1 cellular context compared by ENCODE assay signal in the genomic region with DNA sequence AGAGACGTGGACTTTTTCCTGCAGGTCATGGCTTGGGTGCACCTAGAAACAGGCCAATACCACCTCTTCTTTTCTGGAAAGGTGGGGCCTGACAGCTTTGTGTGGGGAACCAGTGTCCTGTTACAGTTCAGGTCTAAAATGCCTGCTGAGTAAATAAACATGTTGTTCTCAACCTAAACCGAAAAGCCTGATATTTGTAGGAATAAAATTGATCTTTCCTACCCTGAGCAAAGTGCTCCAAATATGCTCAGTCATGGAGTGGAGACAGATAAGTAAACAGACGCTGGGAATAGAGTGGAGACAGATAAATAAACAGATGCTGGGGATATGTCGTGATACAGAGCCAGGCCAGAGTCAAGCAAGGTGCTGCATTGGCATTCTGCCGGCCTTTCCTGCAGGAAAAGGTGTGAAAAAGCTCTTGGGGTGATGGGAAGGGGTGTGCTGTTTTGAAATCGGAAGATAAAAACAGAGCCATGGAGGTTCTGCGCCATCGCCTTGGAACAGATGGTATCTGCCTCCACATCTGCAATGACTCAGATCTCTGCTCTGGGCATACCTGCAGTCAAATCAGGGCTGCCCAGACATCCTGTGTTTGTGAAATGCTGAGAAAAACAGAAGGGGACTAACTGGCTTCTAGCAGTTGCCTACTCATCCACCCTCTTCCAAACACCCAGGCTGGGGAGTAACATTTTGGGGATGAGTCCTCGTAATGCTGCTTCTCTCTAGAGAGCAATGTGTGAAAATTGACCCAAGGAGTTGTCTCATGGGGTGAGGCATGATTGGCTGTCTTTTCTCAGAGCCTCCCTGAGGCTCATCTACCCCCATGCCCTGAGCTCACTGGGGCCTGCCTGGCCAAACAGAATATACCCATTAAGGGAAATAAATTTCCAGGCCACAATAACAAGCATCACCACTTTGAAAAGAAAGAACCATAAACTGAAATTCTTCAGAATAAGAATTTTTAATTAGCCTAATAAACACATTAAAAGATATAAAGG.
A peak's percentile ranks its signal among the peaks of the same experiment; 100 is the strongest.
TF ChIP-seq lines count a peak whose summit lies in the region.

No MANE protein-coding gene starts in this region.

TF ChIP-seq in liver, 16 proteins besides CTCF, POLR2A, EP300 and RAD21:
- TF ChIP-seq, protein P1, sequence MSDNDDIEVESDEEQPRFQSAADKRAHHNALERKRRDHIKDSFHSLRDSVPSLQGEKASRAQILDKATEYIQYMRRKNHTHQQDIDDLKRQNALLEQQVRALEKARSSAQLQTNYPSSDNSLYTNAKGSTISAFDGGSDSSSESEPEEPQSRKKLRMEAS (IDR thresholded peaks at IDR 0.05) = peak; percentile 59
- TF ChIP-seq TAF1 (conservative IDR thresholded peaks at IDR 0.05) (no peak), NR2F2 (IDR thresholded peaks at IDR 0.05) (peak; percentile 37), HNF4A (conservative IDR thresholded peaks at IDR 0.05) (peak; percentile 92 to 94), GABPA (IDR thresholded peaks at IDR 0.05 in 1 of 2, conservative IDR thresholded peaks at IDR 0.05 in 1 of 2) (peak in 1 of 2 donors; percentile 47), HNF4G (IDR thresholded peaks at IDR 0.05) (peak; percentile 74), FOXA1 (IDR thresholded peaks at IDR 0.05) (peak; percentile 89), EGR1 (IDR thresholded peaks at IDR 0.05; ENCODE audit: low read depth in 2 of 2) (peak in 1 of 2 donors; percentile 77), SP1 (IDR thresholded peaks at IDR 0.05) (peak; percentile 95), RXRA (IDR thresholded peaks at IDR 0.05) (peak; percentile 79 to 82), FOXA2 (IDR thresholded peaks at IDR 0.05) (peak; percentile 91), YY1 (IDR thresholded peaks at IDR 0.05) (peak; percentile 93), JUND (IDR thresholded peaks at IDR 0.05) (peak in 1 of 2 donors; percentile 68)
- TF ChIP-seq, protein P2, sequence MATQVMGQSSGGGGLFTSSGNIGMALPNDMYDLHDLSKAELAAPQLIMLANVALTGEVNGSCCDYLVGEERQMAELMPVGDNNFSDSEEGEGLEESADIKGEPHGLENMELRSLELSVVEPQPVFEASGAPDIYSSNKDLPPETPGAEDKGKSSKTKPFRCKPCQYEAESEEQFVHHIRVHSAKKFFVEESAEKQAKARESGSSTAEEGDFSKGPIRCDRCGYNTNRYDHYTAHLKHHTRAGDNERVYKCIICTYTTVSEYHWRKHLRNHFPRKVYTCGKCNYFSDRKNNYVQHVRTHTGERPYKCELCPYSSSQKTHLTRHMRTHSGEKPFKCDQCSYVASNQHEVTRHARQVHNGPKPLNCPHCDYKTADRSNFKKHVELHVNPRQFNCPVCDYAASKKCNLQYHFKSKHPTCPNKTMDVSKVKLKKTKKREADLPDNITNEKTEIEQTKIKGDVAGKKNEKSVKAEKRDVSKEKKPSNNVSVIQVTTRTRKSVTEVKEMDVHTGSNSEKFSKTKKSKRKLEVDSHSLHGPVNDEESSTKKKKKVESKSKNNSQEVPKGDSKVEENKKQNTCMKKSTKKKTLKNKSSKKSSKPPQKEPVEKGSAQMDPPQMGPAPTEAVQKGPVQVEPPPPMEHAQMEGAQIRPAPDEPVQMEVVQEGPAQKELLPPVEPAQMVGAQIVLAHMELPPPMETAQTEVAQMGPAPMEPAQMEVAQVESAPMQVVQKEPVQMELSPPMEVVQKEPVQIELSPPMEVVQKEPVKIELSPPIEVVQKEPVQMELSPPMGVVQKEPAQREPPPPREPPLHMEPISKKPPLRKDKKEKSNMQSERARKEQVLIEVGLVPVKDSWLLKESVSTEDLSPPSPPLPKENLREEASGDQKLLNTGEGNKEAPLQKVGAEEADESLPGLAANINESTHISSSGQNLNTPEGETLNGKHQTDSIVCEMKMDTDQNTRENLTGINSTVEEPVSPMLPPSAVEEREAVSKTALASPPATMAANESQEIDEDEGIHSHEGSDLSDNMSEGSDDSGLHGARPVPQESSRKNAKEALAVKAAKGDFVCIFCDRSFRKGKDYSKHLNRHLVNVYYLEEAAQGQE (IDR thresholded peaks at IDR 0.05) = peak; percentile 69
- TF ChIP-seq, protein P3, sequence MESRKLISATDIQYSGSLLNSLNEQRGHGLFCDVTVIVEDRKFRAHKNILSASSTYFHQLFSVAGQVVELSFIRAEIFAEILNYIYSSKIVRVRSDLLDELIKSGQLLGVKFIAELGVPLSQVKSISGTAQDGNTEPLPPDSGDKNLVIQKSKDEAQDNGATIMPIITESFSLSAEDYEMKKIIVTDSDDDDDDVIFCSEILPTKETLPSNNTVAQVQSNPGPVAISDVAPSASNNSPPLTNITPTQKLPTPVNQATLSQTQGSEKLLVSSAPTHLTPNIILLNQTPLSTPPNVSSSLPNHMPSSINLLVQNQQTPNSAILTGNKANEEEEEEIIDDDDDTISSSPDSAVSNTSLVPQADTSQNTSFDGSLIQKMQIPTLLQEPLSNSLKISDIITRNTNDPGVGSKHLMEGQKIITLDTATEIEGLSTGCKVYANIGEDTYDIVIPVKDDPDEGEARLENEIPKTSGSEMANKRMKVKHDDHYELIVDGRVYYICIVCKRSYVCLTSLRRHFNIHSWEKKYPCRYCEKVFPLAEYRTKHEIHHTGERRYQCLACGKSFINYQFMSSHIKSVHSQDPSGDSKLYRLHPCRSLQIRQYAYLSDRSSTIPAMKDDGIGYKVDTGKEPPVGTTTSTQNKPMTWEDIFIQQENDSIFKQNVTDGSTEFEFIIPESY (IDR thresholded peaks at IDR 0.05) = peak; percentile 71
- TF ChIP-seq, protein P4, sequence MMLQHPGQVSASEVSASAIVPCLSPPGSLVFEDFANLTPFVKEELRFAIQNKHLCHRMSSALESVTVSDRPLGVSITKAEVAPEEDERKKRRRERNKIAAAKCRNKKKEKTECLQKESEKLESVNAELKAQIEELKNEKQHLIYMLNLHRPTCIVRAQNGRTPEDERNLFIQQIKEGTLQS (IDR thresholded peaks at IDR 0.05) = no peak
TF ChIP-seq in liver: peak in this region for 14.
